Comparison of ENCODE assay signal across 9 cellular contexts in genomic region chr3:111928613-111929012, GRCh38.
"Had no signal": no experiment of that assay in that cellular context is flagged by ENCODE, and none has a peak within 500 bp of the region (broad histone marks: within the 10 kb centered on the region; RNA-seq: fewer than 3 reads in every experiment).

No MANE protein-coding gene starts in this region.

- H3K9ac ChIP-seq: KMS-11 had no signal

- H3K4me3 ChIP-seq: GM23338 had no signal

- H3K4me2 ChIP-seq: GM23338, KMS-11 had no signal

- DNase-seq: H9, HCEC 1CT, HFFc6, Karpas-422, KBM-7 had no signal

- H2AFZ ChIP-seq: GM23338 had no signal

- H3K27ac ChIP-seq: HL-60, KMS-11 had no signal

- ATAC-seq: GM23338, HepG2 had no signal
